In genomic region chr18:3645384-3646156, GRCh38 we compare ENCODE assay signal across 1 cellular context.
TF ChIP-seq lines count a peak whose summit lies in the region.

No MANE protein-coding gene starts in this region.

TF ChIP-seq in K562, 482 proteins besides CTCF, POLR2A, EP300 and RAD21 (continued from another document):
- no peak for TF ChIP-seq HOXB6 (CRISPR knock-in tag; IDR thresholded peaks at IDR 0.05; ENCODE audit: borderline replicate concordance)
- TF ChIP-seq SRSF9 (IDR thresholded peaks at IDR 0.05; ENCODE audit: borderline replicate concordance, low read depth, low read length) = no peak
- no peak for TF ChIP-seq BCL6 (CRISPR knock-in tag; IDR thresholded peaks at IDR 0.05)
- no peak for TF ChIP-seq GABPB1 (CRISPR knock-in tag; IDR thresholded peaks at IDR 0.05)
- no peak for TF ChIP-seq SRF (CRISPR knock-in tag; IDR thresholded peaks at IDR 0.05)
- no peak for TF ChIP-seq POLR2AphosphoS2 (IDR thresholded peaks at IDR 0.05; ENCODE audit: low read length)
- TF ChIP-seq GABPB2 (CRISPR knock-in tag; conservative IDR thresholded peaks at IDR 0.05) = no peak
- TF ChIP-seq ZFP30 (CRISPR knock-in tag; IDR thresholded peaks at IDR 0.05; ENCODE audit: borderline replicate concordance) = no peak
